ENCODE assay signal across 19 cellular contexts in the genomic region with DNA sequence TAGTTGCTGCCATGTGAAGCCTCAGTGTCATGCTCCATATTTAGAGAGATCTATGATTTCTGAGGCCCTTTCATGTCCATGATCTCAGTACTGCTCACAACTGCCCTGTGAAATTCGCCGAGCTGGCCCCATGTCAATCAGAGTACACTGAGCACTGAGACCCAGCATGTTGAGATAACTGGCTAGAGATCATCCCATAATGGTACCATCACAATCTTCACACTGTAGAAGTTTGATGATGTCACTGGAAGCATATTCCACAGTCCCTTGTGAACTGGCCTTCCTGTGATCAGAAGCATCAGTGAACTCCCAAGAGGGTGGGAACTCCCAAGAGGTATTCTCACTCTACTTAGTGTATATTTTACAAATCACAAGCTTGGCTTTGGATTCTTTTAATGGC.
DNase-seq lines count a peak whose midpoint lies in the region; ATAC-seq and TF ChIP-seq lines count a peak whose summit lies in the region.
"Had no signal": no experiment of that assay in that cellular context is flagged by ENCODE, and none has a peak within 500 bp of the region (broad histone marks: within the 10 kb centered on the region; RNA-seq: fewer than 3 reads in every experiment).

No MANE protein-coding gene starts in this region.

- peaks cover 91% of the 10 kb centered on the region for H3K79me2 ChIP-seq in PC-9 (ENCODE audit: low read depth)
- peaks cover 41% of the 10 kb centered on the region for H3K79me2 ChIP-seq in fibroblast of lung (ENCODE audit: control insufficient read depth, insufficient read depth, low read length)

- no peak for TF ChIP-seq EP300 in sigmoid colon (IDR thresholded peaks at IDR 0.05)

- no peaks in the 10 kb centered on the region; the same call in 1 of the 2 replicates for H3K9me2 ChIP-seq in PC-9 (ENCODE audit: insufficient read depth)

- H3K9me3 ChIP-seq in Caco-2 (no peaks in the 10 kb centered on the region), PC-9 (ENCODE audit: insufficient read depth, low read depth) (peaks cover 7% of the 10 kb centered on the region; the same call in 1 of the 2 replicates), fibroblast of lung (ENCODE audit: control insufficient read depth, insufficient read depth, low read depth, low read length) (no peaks in the 10 kb centered on the region), sigmoid colon (peaks cover 0 to 3% (median 1%) of the 10 kb centered on the region in 4 donors), uterus (no peaks in the 10 kb centered on the region)
- H3K9me3 ChIP-seq: testis had no signal

- H2AFZ ChIP-seq in PC-9 (no peak overlapping the region), fibroblast of lung (ENCODE audit: low read length) (no peak overlapping the region)

- H4K20me1 ChIP-seq in PC-9 (ENCODE audit: insufficient read depth) (no peaks in the 10 kb centered on the region), fibroblast of lung (ENCODE audit: control insufficient read depth, extremely low read depth, insufficient read depth, low read length) (no peaks in the 10 kb centered on the region)

- H3K4me1 ChIP-seq in Caco-2 (peaks cover 31% of the 10 kb centered on the region), PC-9 (replicated peaks; ENCODE audit: insufficient read depth) (peaks cover 60% of the 10 kb centered on the region), fibroblast of lung (ENCODE audit: control insufficient read depth, extremely low read depth, insufficient read depth, low read length) (peaks cover 45% of the 10 kb centered on the region), sigmoid colon (peaks cover 0 to 49% (median 46%) of the 10 kb centered on the region in 4 donors), uterus (peaks cover 0 to 15% of the 10 kb centered on the region in 2 donors)

- no peaks in the 10 kb centered on the region for H3K27me3 Mint-ChIP-seq in Caco-2 (ENCODE audit: insufficient read depth, unreplicated experiment)
- peaks cover 4% of the 10 kb centered on the region for H3K27me3 Mint-ChIP-seq in T-helper 2 cell treated with Interferon-gamma antibody and Interleukin-4, amounts not matched to agents 5 μg/mL and 100 μg/mL, for 36 hours (ENCODE audit: low read depth)

- H3K27ac Mint-ChIP-seq in Caco-2 (ENCODE audit: unreplicated experiment), result peak overlapping the region; percentile 72
- H3K27ac Mint-ChIP-seq in T-helper 2 cell treated with Interferon-gamma antibody and Interleukin-4, amounts not matched to agents 5 μg/mL and 100 μg/mL, for 36 hours, result no peak overlapping the region
- H3K27ac Mint-ChIP-seq: activated CD8-positive, alpha-beta T cell treated with anti-CD3 and anti-CD28 coated beads for 36 hours; activated T-cell treated with anti-CD3 and anti-CD28 coated beads, Interleukin-2, amount 50 U/mL, for 24 hours; T-helper 17 cell had no signal

- POLR2A ChIA-PET in Caco-2 (lab: Charles Lee), result no interaction called here
- POLR2A ChIA-PET in PC-9 (lab: Charles Lee; ENCODE audit: unreplicated experiment), result no interaction called here

- TF ChIP-seq CTCF in Caco-2 (IDR thresholded peaks at IDR 0.05; ENCODE audit: insufficient read depth in 1 of 2, low read depth in 1 of 2, low read length in 1 of 2, severe bottlenecking in 1 of 2, unreplicated experiment in 1 of 2), result no peak
- no peak for TF ChIP-seq CTCF in PC-9 (conservative IDR thresholded peaks at IDR 0.05)
- TF ChIP-seq CTCF in fibroblast of lung (conservative IDR thresholded peaks at IDR 0.05 in 1 of 2, IDR thresholded peaks at IDR 0.05 in 1 of 2; ENCODE audit: low read depth in 1 of 2, low read length in 2 of 2), result no peak
- TF ChIP-seq CTCF in sigmoid colon (IDR thresholded peaks at IDR 0.05), result no peak
- no peak for TF ChIP-seq CTCF in uterus (IDR thresholded peaks at IDR 0.05)

- TF ChIP-seq POLR2A in sigmoid colon (IDR thresholded peaks at IDR 0.05) (no peak), uterus (IDR thresholded peaks at IDR 0.05) (no peak)

- no peaks in the 10 kb centered on the region for H3K27me3 ChIP-seq in Caco-2 (replicated peaks; ENCODE audit: control insufficient read depth, insufficient read depth, low read length)
- no peaks in the 10 kb centered on the region for H3K27me3 ChIP-seq in PC-9 (ENCODE audit: insufficient read depth, low read depth)
- H3K27me3 ChIP-seq in fibroblast of lung (ENCODE audit: control insufficient read depth, insufficient read depth, low read length), result no peaks in the 10 kb centered on the region
- no peaks in the 10 kb centered on the region for H3K27me3 ChIP-seq in sigmoid colon
- no peaks in the 10 kb centered on the region for H3K27me3 ChIP-seq in uterus
- H3K27me3 ChIP-seq: testis had no signal

- H3K4me1 Mint-ChIP-seq in Caco-2 (ENCODE audit: low read depth, unreplicated experiment), result peaks cover 15% of the 10 kb centered on the region
- peaks cover 4% of the 10 kb centered on the region for H3K4me1 Mint-ChIP-seq in T-helper 2 cell treated with Interferon-gamma antibody and Interleukin-4, amounts not matched to agents 5 μg/mL and 100 μg/mL, for 36 hours (ENCODE audit: low read depth)

- WGBS in sigmoid colon, 2 donors, result 72 to 98% methylated on average over 2 of the region's 2 CpGs

- H3K4me3 ChIP-seq in Caco-2 (ENCODE audit: low read depth, low read length), result no peak overlapping the region
- H3K4me3 ChIP-seq in PC-9, result no peak overlapping the region
- no peak overlapping the region for H3K4me3 ChIP-seq in fibroblast of lung (replicated peaks in 1 of 4; ENCODE audit: control extremely low read depth in 1 of 4, insufficient read depth in 1 of 4, low read depth in 3 of 4, low read length in 4 of 4)
- H3K4me3 ChIP-seq in sigmoid colon, result no peak overlapping the region
- no peak overlapping the region for H3K4me3 ChIP-seq in uterus
- H3K4me3 ChIP-seq: testis had no signal

- H3K36me3 ChIP-seq in Caco-2 (ENCODE audit: control insufficient read depth, insufficient read depth, low read length) (no peaks in the 10 kb centered on the region), PC-9 (ENCODE audit: low read depth) (peaks cover 53% of the 10 kb centered on the region), fibroblast of lung (ENCODE audit: control insufficient read depth, insufficient read depth, low read length) (peaks cover 3% of the 10 kb centered on the region), sigmoid colon (no peaks in the 10 kb centered on the region), uterus (no peaks in the 10 kb centered on the region)
- H3K36me3 ChIP-seq: WERI-Rb-1 had no signal

- CTCF ChIA-PET in Caco-2 (lab: Charles Lee) (no interaction called here), PC-9 (lab: Charles Lee) (no interaction called here)

- H3K9ac ChIP-seq in fibroblast of lung (ENCODE audit: insufficient read depth, low read length), result no peak overlapping the region

- H3K27ac ChIP-seq in PC-9 (peak overlapping the region; percentile 92), fibroblast of lung (ENCODE audit: insufficient read depth, low read length) (peak overlapping the region; percentile 100), sigmoid colon (peak overlapping the region in 3 of 4 donors; percentile 87 to 90 (median 87)), uterus (no peak overlapping the region)
- H3K27ac ChIP-seq: WERI-Rb-1 had no signal

- ATAC-seq in GM19463 (IDR thresholded peaks at IDR 0.05; ENCODE audit: unreplicated experiment), result no peak
- ATAC-seq: activated CD8-positive, alpha-beta T cell treated with anti-CD3 and anti-CD28 coated beads for 36 hours; T-helper 17 cell had no signal

- H3K9me3 Mint-ChIP-seq in Caco-2 (ENCODE audit: unreplicated experiment), result no peaks in the 10 kb centered on the region
- H3K9me3 Mint-ChIP-seq in T-helper 2 cell treated with Interferon-gamma antibody and Interleukin-4, amounts not matched to agents 5 μg/mL and 100 μg/mL, for 36 hours, result peaks cover 8% of the 10 kb centered on the region

- no TSS peak for BruUV-seq in Caco-2 (replicated peaks; lab: Mats Ljungman, UMichigan)
- BruUV-seq in PC-9 (replicated peaks; lab: Mats Ljungman, UMichigan), result no TSS peak

- H3K4me3 Mint-ChIP-seq in Caco-2 (ENCODE audit: unreplicated experiment), result no peak overlapping the region
- H3K4me3 Mint-ChIP-seq in T-helper 2 cell treated with Interferon-gamma antibody and Interleukin-4, amounts not matched to agents 5 μg/mL and 100 μg/mL, for 36 hours, result no peak overlapping the region
- H3K4me3 Mint-ChIP-seq: activated CD8-positive, alpha-beta T cell treated with anti-CD3 and anti-CD28 coated beads for 36 hours; activated T-cell treated with anti-CD3 and anti-CD28 coated beads, Interleukin-2, amount 50 U/mL, for 24 hours; T-helper 17 cell had no signal

- no peaks in the 10 kb centered on the region for H3K36me3 Mint-ChIP-seq in Caco-2 (ENCODE audit: insufficient read depth, unreplicated experiment)
- H3K36me3 Mint-ChIP-seq in T-helper 2 cell treated with Interferon-gamma antibody and Interleukin-4, amounts not matched to agents 5 μg/mL and 100 μg/mL, for 36 hours (ENCODE audit: low read depth), result no peaks in the 10 kb centered on the region

- intact Hi-C loops in Caco-2 (cut with micrococcal nuclease; ENCODE audit: unreplicated experiment), result loop anchor here (2.0 kb wide), 2 partner anchors 14 to 46 kb away; no protein-coding TSS in a partner anchor
- intact Hi-C loops in PC-9 (cut with micrococcal nuclease; ENCODE audit: unreplicated experiment), result no loop called here
- intact Hi-C loops in sigmoid colon (cut with DNase I), result loop anchor here (10.0 kb wide), 1 partner anchor 120 kb away; no protein-coding TSS in a partner anchor
- intact Hi-C loops in uterus (cut with DNase I; ENCODE audit: low total_unique reads), result no loop called here

- no peak for DNase-seq in Caco-2
- no peak for DNase-seq in PC-9
- DNase-seq in fibroblast of lung (ENCODE audit: low read depth in 2 of 2), result no peak
- no peak for DNase-seq in sigmoid colon
- DNase-seq in activated gamma-delta T cell treated with Interleukin-2 at 50 U/mL for 16 hours, result no peak
- no peak for DNase-seq in uterus
- DNase-seq in T-helper 2 cell treated with Interferon-gamma antibody and Interleukin-4, amounts not matched to agents 5 μg/mL and 100 μg/mL, for 36 hours (ENCODE audit: low spot score), result no peak
- DNase-seq: activated CD8-positive, alpha-beta T cell treated with anti-CD3 and anti-CD28 coated beads for 36 hours; activated naive CD4-positive, alpha-beta T cell treated with anti-CD3 and anti-CD28 coated beads, Interleukin-2, amount 50 U/mL, for 16 hours; activated T-cell treated with anti-CD3 and anti-CD28 coated beads, Interleukin-2, amount 50 U/mL, for 24 hours; Kasumi-1; kidney glomerular epithelial cell; NCI-H1092; NCI-H510A treated with DMSO at 0.1 percent for 48 hours; SHP77 treated with DMSO at 0.1 percent for 48 hours; T-helper 17 cell; testis; WERI-Rb-1 had no signal

- peaks cover 90% of the 10 kb centered on the region for H3F3A ChIP-seq in PC-9 (ENCODE audit: insufficient read depth, low read depth)

- H3K4me2 ChIP-seq in PC-9, result peak overlapping the region; percentile 72
- H3K4me2 ChIP-seq in fibroblast of lung (ENCODE audit: extremely low read depth, insufficient read depth, low read length), result no peak overlapping the region

Comparison
In these comparisons a context has a peak if more than half of its experiments do, and no peak if none do; other contexts are left out.
1. H3K27ac ChIP-seq: peak in PC-9 (single experiment), fibroblast of lung (single experiment) and sigmoid colon (3 of 4); none in uterus (0 of 2).
2. intact Hi-C loops: an anchor here in Caco-2 (2.0 kb wide) and sigmoid colon (10.0 kb wide); none called in PC-9 and uterus.